ENCODE assay signal across 12 cellular contexts in the genomic region with DNA sequence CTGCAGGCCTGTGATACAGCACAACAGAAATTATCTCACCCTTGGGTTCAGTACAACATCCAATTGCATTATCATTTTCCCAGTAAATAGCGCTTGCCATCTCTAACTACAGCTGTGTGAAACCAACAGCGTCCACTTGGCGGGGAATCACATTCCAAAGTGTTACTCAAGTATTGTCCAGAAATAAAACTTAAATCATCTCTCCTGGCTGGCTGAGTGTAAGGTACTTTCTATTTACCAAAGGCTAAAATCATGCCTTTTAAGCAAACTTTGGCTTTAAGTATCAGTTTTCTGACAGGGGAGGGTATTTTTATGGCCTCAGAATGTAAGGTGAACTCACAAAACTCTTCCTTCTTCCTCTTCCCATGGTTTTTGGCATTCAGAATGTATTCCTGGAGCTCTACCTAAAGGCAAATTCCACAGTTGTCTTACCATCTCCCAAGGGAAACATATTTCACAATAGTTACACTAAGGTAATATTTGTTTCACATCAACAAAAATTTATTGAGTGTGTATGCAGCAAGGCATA.
A peak's percentile ranks its signal among the peaks of the same experiment; 100 is the strongest.
DNase-seq lines count a peak whose midpoint lies in the region; ATAC-seq and TF ChIP-seq lines count a peak whose summit lies in the region.
"Had no signal": no experiment of that assay in that cellular context is flagged by ENCODE, and none has a peak within 500 bp of the region (broad histone marks: within the 10 kb centered on the region; RNA-seq: fewer than 3 reads in every experiment).

No MANE protein-coding gene starts in this region.

- intact Hi-C loops in breast epithelium (cut with DNase I; ENCODE audit: low total_unique reads): no loop called here

- peaks cover 11% of the 10 kb centered on the region for H3F3A ChIP-seq in GM23248 (ENCODE audit: insufficient read depth)

- DNase-seq in GM23248: peak; percentile 85
- peak in 1 of 2 donors; percentile 76 for DNase-seq in breast epithelium (ENCODE audit: low spot score in 2 of 2)
- peak; percentile 82 for DNase-seq in iris pigment epithelial cell (ENCODE audit: low read depth)
- no peak for DNase-seq in Kasumi-1 (lab: John Stamatoyannopoulos, UW)
- DNase-seq: activated CD4-positive, CD25-positive, alpha-beta regulatory T cell; Calu3; NCI-H2107 had no signal

- H3K4me1 ChIP-seq in GM23248 (ENCODE audit: insufficient read depth) (peaks cover 27% of the 10 kb centered on the region), breast epithelium (peaks cover 3 to 20% of the 10 kb centered on the region in 2 donors), skeletal muscle tissue (ENCODE audit: control insufficient read depth in 3 of 3, insufficient read depth in 3 of 3, low read length in 3 of 3) (peaks cover 16 to 25% (median 16%) of the 10 kb centered on the region in 3 donors)
- H3K4me1 ChIP-seq: Peyer's patch had no signal

- no peak for TF ChIP-seq POLR2A in breast epithelium (IDR thresholded peaks at IDR 0.05)

- H3K27me3 ChIP-seq in GM23248 (replicated peaks; ENCODE audit: insufficient read depth) (0 out of 2 replicates have a peak, but pooled peaks cover 10% of the 10 kb centered on the region), breast epithelium (no peaks in the 10 kb centered on the region), skeletal muscle tissue (ENCODE audit: control insufficient read depth in 3 of 3, insufficient read depth in 3 of 3, low read length in 3 of 3) (no peaks in the 10 kb centered on the region)
- H3K27me3 ChIP-seq: Peyer's patch had no signal

- ATAC-seq in HG03460 (IDR thresholded peaks at IDR 0.05; ENCODE audit: unreplicated experiment): no peak
- ATAC-seq in GM19328 (IDR thresholded peaks at IDR 0.05; ENCODE audit: unreplicated experiment): no peak
- no peak for ATAC-seq in HG02588 (IDR thresholded peaks at IDR 0.05; ENCODE audit: unreplicated experiment)

- H3K4me3 ChIP-seq in GM23248 (no peak overlapping the region), breast epithelium (peak overlapping the region in 1 of 3 donors; percentile 27), skeletal muscle tissue (ENCODE audit: low read length in 3 of 3) (peak overlapping the region in 2 of 3 donors; percentile 32 to 45)
- H3K4me3 ChIP-seq: Peyer's patch had no signal

- TF ChIP-seq CTCF in breast epithelium (IDR thresholded peaks at IDR 0.05): peak; percentile 35 to 68 (median 43)

- no peak overlapping the region for H2AFZ ChIP-seq in GM23248

- no peak overlapping the region for H3K9ac ChIP-seq in GM23248
- H3K9ac ChIP-seq in skeletal muscle tissue (ENCODE audit: low read depth in 1 of 3, low read length in 3 of 3): peak overlapping the region in 2 of 3 donors; percentile 58 to 65

- in situ Hi-C loops in GM23248 (cut with MboI): no loop called here

- H3K79me2 ChIP-seq in GM23248 (ENCODE audit: insufficient read depth): no peaks in the 10 kb centered on the region

- H3K9me3 ChIP-seq in GM23248 (ENCODE audit: low read depth) (no peaks in the 10 kb centered on the region), breast epithelium (no peaks in the 10 kb centered on the region), skeletal muscle tissue (ENCODE audit: control insufficient read depth in 3 of 3, low read length in 3 of 3) (no peaks in the 10 kb centered on the region)
- H3K9me3 ChIP-seq: Peyer's patch had no signal

- 0 to 5% methylated on average over 3 of the region's 3 CpGs for WGBS in GM23248 (ENCODE audit: low coverage in 1 of 2, low lambda C conversion rate in 2 of 2, missing lambda C conversion rate in 2 of 2), 2 experiments

- H3K27ac ChIP-seq in GM23248 (0 out of 2 replicates have a peak overlapping the region, but pooled peaks have one; percentile 12), breast epithelium (peak overlapping the region; percentile 73 to 85), skeletal muscle tissue (ENCODE audit: low read depth, low read length) (peak overlapping the region; percentile 86)

- H3K4me2 ChIP-seq in GM23248 (ENCODE audit: unreplicated experiment): peak overlapping the region; percentile 21

- no peaks in the 10 kb centered on the region for H3K36me3 ChIP-seq in GM23248 (ENCODE audit: low read depth)
- H3K36me3 ChIP-seq in breast epithelium: no peaks in the 10 kb centered on the region
- H3K36me3 ChIP-seq in skeletal muscle tissue (ENCODE audit: control insufficient read depth in 3 of 3, insufficient read depth in 3 of 3, low read length in 3 of 3): no peaks in the 10 kb centered on the region
- H3K36me3 ChIP-seq: Peyer's patch had no signal

- no peaks in the 10 kb centered on the region for H3K9me2 ChIP-seq in GM23248 (ENCODE audit: insufficient read depth)

- H4K20me1 ChIP-seq in GM23248 (ENCODE audit: insufficient read depth): no peaks in the 10 kb centered on the region

Comparison
In these comparisons a context has a peak if more than half of its experiments do, and no peak if none do; other contexts are left out.
1. DNase-seq: peak in GM23248 (single experiment) and iris pigment epithelial cell (single experiment); none in Kasumi-1 (0 of 2).
2. H3K27ac ChIP-seq: peak in every context shown above with its lines; median percentile 86 in skeletal muscle tissue; 79 in breast epithelium; 12 in GM23248.